In genomic region chr16:57299009-57299718, GRCh38 we compare ENCODE assay signal across 8 cellular contexts. TPM values are rescaled to one million over a fixed set of nuclear protein-coding genes. Genes with fewer than 3 reads are reported as not detected.
DNase-seq lines count a peak whose midpoint lies in the region; ATAC-seq, FAIRE-seq and TF ChIP-seq lines count a peak whose summit lies in the region.

No MANE protein-coding gene starts in this region.

- H3K9me1 ChIP-seq in endothelial cell of umbilical vein (replicated peaks; ENCODE audit: control insufficient read depth, extremely low read depth, insufficient read depth, low read length) = no peaks in the 10 kb centered on the region

- H3K9me3 ChIP-seq in Peyer's patch (no peaks in the 10 kb centered on the region), endothelial cell of umbilical vein (replicated peaks; ENCODE audit: control insufficient read depth, insufficient read depth, low read length) (no peaks in the 10 kb centered on the region)

- H3K4me3 ChIP-seq in Peyer's patch = peak overlapping the region; percentile 34 to 56 (median 52)
- peak overlapping the region; percentile 23 to 60 (median 31) for H3K4me3 ChIP-seq in endothelial cell of umbilical vein (replicated peaks in 1 of 3; ENCODE audit: insufficient read depth in 1 of 3, low read depth in 1 of 3, low read length in 3 of 3)

- CTCF ChIA-PET in endothelial cell of umbilical vein (lab: Charles Lee) = interaction anchor here (0.7 to 15.9 kb wide), 12 partner anchors 9 to 333 kb away, joined by 3 to 507 read pairs (median 6); partner anchors contain the start of genes ARL2BP, CIAPIN1, COQ9 and CPNE2

- no peak overlapping the region for H3K4me3 Mint-ChIP-seq in nephron
- H3K4me3 Mint-ChIP-seq in endothelial cell (ENCODE audit: unreplicated experiment) = no peak overlapping the region

- TSS peak; percentile 17 for BruUV-seq in endothelial cell of umbilical vein (replicated peaks; lab: Mats Ljungman, UMichigan)

- TF ChIP-seq CTCF in Peyer's patch (IDR thresholded peaks at IDR 0.05) (no peak), endothelial cell of umbilical vein (IDR thresholded peaks at IDR 0.05; ENCODE audit: extremely low read depth in 1 of 2, insufficient read depth in 1 of 2, low read depth in 1 of 2, low read length in 2 of 2) (no peak), nephron (IDR thresholded peaks at IDR 0.05; ENCODE audit: unreplicated experiment in 3 of 3) (peak in 2 of 3 experiments; percentile 39 to 42), endothelial cell (IDR thresholded peaks at IDR 0.05; ENCODE audit: unreplicated experiment) (no peak)

- H4K20me1 ChIP-seq in endothelial cell of umbilical vein (replicated peaks; ENCODE audit: control insufficient read depth, extremely low read depth, insufficient read depth, low read length) = no peaks in the 10 kb centered on the region

- ATAC-seq in GM19324 (IDR thresholded peaks at IDR 0.05; ENCODE audit: low FRiP score, unreplicated experiment) = peak; percentile 27
- peak; percentile 25 for ATAC-seq in HG03342 (IDR thresholded peaks at IDR 0.05; ENCODE audit: unreplicated experiment)

- H3K9ac ChIP-seq in endothelial cell of umbilical vein (replicated peaks; ENCODE audit: extremely low read depth, insufficient read depth, low read length) = peak overlapping the region; percentile 69

- peaks cover 0 to 18% (median 7%) of the 10 kb centered on the region in 4 donors for H3K4me1 ChIP-seq in Peyer's patch
- H3K4me1 ChIP-seq in endothelial cell of umbilical vein (ENCODE audit: control insufficient read depth, extremely low read depth, insufficient read depth, low read length) = peaks cover 13% of the 10 kb centered on the region

- H3K9me3 Mint-ChIP-seq in nephron (no peaks in the 10 kb centered on the region), endothelial cell (ENCODE audit: unreplicated experiment) (no peaks in the 10 kb centered on the region)

- peaks cover 4% of the 10 kb centered on the region for H3K27me3 Mint-ChIP-seq in nephron (ENCODE audit: low read depth)
- H3K27me3 Mint-ChIP-seq in endothelial cell (ENCODE audit: unreplicated experiment) = peaks cover 9% of the 10 kb centered on the region

- no peak for FAIRE-seq in endothelial cell of umbilical vein (lab: Jason Lieb, UNC)

- H3K27me3 ChIP-seq in Peyer's patch (no peaks in the 10 kb centered on the region), endothelial cell of umbilical vein (ENCODE audit: control insufficient read depth in 2 of 2, insufficient read depth in 2 of 2, low read length in 2 of 2) (no peaks in the 10 kb centered on the region)

- H3K36me3 ChIP-seq in Peyer's patch = no peaks in the 10 kb centered on the region
- H3K36me3 ChIP-seq in endothelial cell of umbilical vein (ENCODE audit: control insufficient read depth in 2 of 2, extremely low read depth in 1 of 2, insufficient read depth in 2 of 2, low read length in 2 of 2) = no peaks in the 10 kb centered on the region

- no peaks in the 10 kb centered on the region for H3K4me1 Mint-ChIP-seq in nephron
- H3K4me1 Mint-ChIP-seq in endothelial cell (ENCODE audit: unreplicated experiment) = no peaks in the 10 kb centered on the region

- no peak overlapping the region for H3K27ac Mint-ChIP-seq in nephron
- H3K27ac Mint-ChIP-seq in endothelial cell (ENCODE audit: unreplicated experiment) = no peak overlapping the region

- H3K4me2 ChIP-seq in endothelial cell of umbilical vein (ENCODE audit: insufficient read depth, low read length) = peak overlapping the region; percentile 57

- POLR2A ChIA-PET in endothelial cell of umbilical vein (lab: Charles Lee) = no interaction called here

- TF ChIP-seq POLR2A in Peyer's patch (IDR thresholded peaks at IDR 0.05) (no peak), endothelial cell of umbilical vein (IDR thresholded peaks at IDR 0.05; ENCODE audit: low read depth, low read length) (no peak)

- H3K36me3 Mint-ChIP-seq in nephron (ENCODE audit: low read depth) (no peaks in the 10 kb centered on the region), endothelial cell (ENCODE audit: low read depth, unreplicated experiment) (no peaks in the 10 kb centered on the region)

- dilution Hi-C loops in endothelial cell of umbilical vein (cut with MboI; ENCODE audit: extremely low pct_ligation_motif_present, low sequenced_read_pairs) = no loop called here

- DNase-seq in COLO829 (ENCODE audit: low spot score) = peak; percentile 50
- peak in 2 of 3 donors; percentile 26 to 71 for DNase-seq in Peyer's patch
- DNase-seq in endothelial cell of umbilical vein (ENCODE audit: low read depth, low spot score) = no peak
- DNase-seq in endothelial cell (ENCODE audit: low spot score) = no peak
- DNase-seq in occipital lobe (lab: John Stamatoyannopoulos, UW) = no peak

- H3K79me2 ChIP-seq in endothelial cell of umbilical vein (ENCODE audit: control insufficient read depth, insufficient read depth, low read length) = no peaks in the 10 kb centered on the region

- peak overlapping the region; percentile 83 to 94 (median 87) for H3K27ac ChIP-seq in Peyer's patch
- H3K27ac ChIP-seq in endothelial cell of umbilical vein (ENCODE audit: insufficient read depth, low read depth, low read length) = peak overlapping the region; percentile 35

- H2AFZ ChIP-seq in endothelial cell of umbilical vein (ENCODE audit: low read depth, low read length) = peak overlapping the region; percentile 85

- intact Hi-C loops in endothelial cell of umbilical vein (cut with micrococcal nuclease) = loop anchor here (1.0 kb wide), 2 partner anchors 33 to 39 kb away; no protein-coding TSS in a partner anchor

TF ChIP-seq in endothelial cell of umbilical vein, 7 proteins besides CTCF, POLR2A, EP300 and RAD21:
- TF ChIP-seq EZH2 (IDR thresholded peaks at IDR 0.05; ENCODE audit: borderline replicate concordance, low read depth, low read length, severe bottlenecking) = no peak
TF ChIP-seq in endothelial cell of umbilical vein: peak in this region for 0.

RNA-seq across cellular contexts. Expression of gene PLLP, which starts 14.7 kb away (rescaled TPM):
- 100 to 1,000 TPM in 3 of 4 donors, 1 to 10 TPM in 1; 1.7 to 152 (median 126) TPM for total RNA-seq in Peyer's patch
- total RNA-seq in endothelial cell of umbilical vein = 3.1 and 4.4 TPM in 2 replicates
- 14.4 and 19.3 TPM in 2 replicates for polyA plus RNA-seq in endothelial cell of umbilical vein
- 8.6 and 9.4 TPM in 2 replicates for polyA plus RNA-seq in endothelial cell of umbilical vein (2011; cell fraction: cytosol; rRNA removed)
- polyA plus RNA-seq in endothelial cell of umbilical vein (2011; cell fraction: nucleus; rRNA removed) = 2.9 and 4.0 TPM in 2 replicates
- 2.6 and 2.9 TPM in 2 replicates for polyA plus RNA-seq in endothelial cell of umbilical vein (2012)
- 4.8 and 5.6 TPM in 2 replicates for polyA minus RNA-seq in endothelial cell of umbilical vein
- polyA minus RNA-seq in endothelial cell of umbilical vein (2011; cell fraction: cytosol; rRNA and poly(A)+ RNA removed) = 41.6 TPM
- 1.4 and 1.6 TPM in 2 replicates for polyA minus RNA-seq in endothelial cell of umbilical vein (2011; cell fraction: nucleus; rRNA and poly(A)+ RNA removed)
- 3.3 TPM for total RNA-seq in endothelial cell (ENCODE audit: unreplicated experiment)
- total RNA-seq in occipital lobe = 1.2 TPM

RNA-seq across cellular contexts. Expression of gene ARL2BP, which starts 54.1 kb away (rescaled TPM):
- total RNA-seq in Peyer's patch (10 to 100 TPM; 25.2 to 55.3 (median 31.5) TPM), endothelial cell of umbilical vein (76.7 and 80.4 TPM in 2 replicates), endothelial cell (ENCODE audit: unreplicated experiment) (46.7 TPM), occipital lobe (81.4 TPM)
- 103 and 111 TPM in 2 replicates for polyA plus RNA-seq in endothelial cell of umbilical vein
- polyA plus RNA-seq in endothelial cell of umbilical vein (2011; cell fraction: cytosol; rRNA removed) = 81.7 and 87.7 TPM in 2 replicates
- 33.2 and 36.3 TPM in 2 replicates for polyA plus RNA-seq in endothelial cell of umbilical vein (2011; cell fraction: nucleus; rRNA removed)
- 76.8 and 88.3 TPM in 2 replicates for polyA plus RNA-seq in endothelial cell of umbilical vein (2012)
- 73.4 and 77.5 TPM in 2 replicates for polyA minus RNA-seq in endothelial cell of umbilical vein
- 27.3 TPM for polyA minus RNA-seq in endothelial cell of umbilical vein (2011; cell fraction: cytosol; rRNA and poly(A)+ RNA removed)
- polyA minus RNA-seq in endothelial cell of umbilical vein (2011; cell fraction: nucleus; rRNA and poly(A)+ RNA removed) = 17.6 and 23.6 TPM in 2 replicates

RNA-seq across cellular contexts. Expression of gene CCL22, which starts 59.4 kb away (rescaled TPM):
- 1 to 10 TPM in 1 of 4 donors, under 1 TPM in 1, not detected in 2; 0.40 to 3.3 TPM for total RNA-seq in Peyer's patch
- total RNA-seq in endothelial cell of umbilical vein = not detected in 2 replicates
- not detected in 2 replicates for polyA plus RNA-seq in endothelial cell of umbilical vein
- not detected in 2 replicates for polyA plus RNA-seq in endothelial cell of umbilical vein (2011; cell fraction: cytosol; rRNA removed)
- not detected in 2 replicates for polyA plus RNA-seq in endothelial cell of umbilical vein (2011; cell fraction: nucleus; rRNA removed)
- polyA plus RNA-seq in endothelial cell of umbilical vein (2012) = not detected in 2 replicates
- not detected in 2 replicates for polyA minus RNA-seq in endothelial cell of umbilical vein
- polyA minus RNA-seq in endothelial cell of umbilical vein (2011; cell fraction: cytosol; rRNA and poly(A)+ RNA removed) = not detected
- not detected in 2 replicates for polyA minus RNA-seq in endothelial cell of umbilical vein (2011; cell fraction: nucleus; rRNA and poly(A)+ RNA removed)
- total RNA-seq in endothelial cell (ENCODE audit: unreplicated experiment) = not detected
- total RNA-seq in occipital lobe = not detected

Comparison
In these comparisons a context has a peak if more than half of its experiments do, and no peak if none do; other contexts are left out.
1. DNase-seq: peak in COLO829 (single experiment) and Peyer's patch (2 of 3); none in endothelial cell of umbilical vein (single experiment), endothelial cell (single experiment) and occipital lobe (single experiment).
2. CTCF ChIP-seq: peak in nephron (2 of 3); none in Peyer's patch (0 of 6), endothelial cell of umbilical vein (0 of 2) and endothelial cell (single experiment).